16 cellular contexts compared by ENCODE assay signal in the genomic region with DNA sequence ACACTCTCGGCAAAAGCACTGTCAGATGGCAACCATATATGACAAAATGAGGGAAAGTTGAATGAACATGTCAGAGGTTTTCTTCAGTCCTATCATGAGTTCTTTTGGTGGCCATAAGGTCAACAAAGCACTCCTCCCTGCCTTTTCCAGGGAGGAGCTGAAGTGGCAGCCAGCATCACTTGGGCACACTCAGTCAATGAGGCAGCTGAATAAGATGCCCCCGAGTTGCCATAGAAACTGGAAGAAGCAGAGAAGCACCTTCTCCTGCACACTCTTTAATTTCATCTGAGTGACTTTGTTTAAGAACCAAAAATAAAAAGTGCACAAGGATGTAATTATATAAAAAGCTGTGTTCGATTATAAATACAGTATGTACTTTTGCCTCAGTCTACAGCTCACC. TPM values are rescaled to one million over a fixed set of nuclear protein-coding genes. Genes with fewer than 3 reads are reported as not detected.
DNase-seq lines count a peak whose midpoint lies in the region; ATAC-seq and TF ChIP-seq lines count a peak whose summit lies in the region.
"Had no signal": no experiment of that assay in that cellular context is flagged by ENCODE, and none has a peak within 500 bp of the region (broad histone marks: within the 10 kb centered on the region; RNA-seq: fewer than 3 reads in every experiment).

No MANE protein-coding gene starts in this region.

- H3K4me2 ChIP-seq in hepatocyte, result peak overlapping the region; percentile 7

- no peak for TF ChIP-seq CTCF in RWPE2 (IDR thresholded peaks at IDR 0.05; ENCODE audit: poor library complexity, severe bottlenecking)
- TF ChIP-seq CTCF in hepatocyte (IDR thresholded peaks at IDR 0.05; ENCODE audit: poor library complexity), result no peak
- TF ChIP-seq CTCF in gastrocnemius medialis (IDR thresholded peaks at IDR 0.05 in 4 of 5, conservative IDR thresholded peaks at IDR 0.05 in 1 of 5), result no peak
- no peak for TF ChIP-seq CTCF in esophagus muscularis mucosa (IDR thresholded peaks at IDR 0.05)

- H3K79me2 ChIP-seq in ACC112 (ENCODE audit: control insufficient read depth, insufficient read depth, low read length, unreplicated experiment) (no peaks in the 10 kb centered on the region), hepatocyte (no peaks in the 10 kb centered on the region)

- H3K9me2 ChIP-seq in hepatocyte (replicated peaks; ENCODE audit: insufficient read depth), result no peaks in the 10 kb centered on the region

- 89% methylated on average over 3 of the region's 3 CpGs for WGBS in hepatocyte (ENCODE audit: low lambda C conversion rate, missing lambda C conversion rate)
- WGBS in esophagus muscularis mucosa, result 86% methylated on average over 3 of the region's 3 CpGs

- H2AFZ ChIP-seq in ACC112 (ENCODE audit: low read length, unreplicated experiment) (no peak overlapping the region), hepatocyte (no peak overlapping the region)

- intact Hi-C loops in gastrocnemius medialis (cut with DNase I; ENCODE audit: low total_unique reads), result no loop called here
- intact Hi-C loops in esophagus muscularis mucosa (cut with DNase I), result no loop called here

- no peaks in the 10 kb centered on the region for H3K36me3 ChIP-seq in ACC112 (ENCODE audit: insufficient read depth, low read length)
- H3K36me3 ChIP-seq in RWPE2 (ENCODE audit: low read depth), result no peaks in the 10 kb centered on the region
- no peaks in the 10 kb centered on the region for H3K36me3 ChIP-seq in hepatocyte (replicated peaks; ENCODE audit: insufficient read depth, low read depth)
- no peaks in the 10 kb centered on the region for H3K36me3 ChIP-seq in gastrocnemius medialis
- H3K36me3 ChIP-seq in esophagus muscularis mucosa, result no peaks in the 10 kb centered on the region

- 0 out of 2 replicates have a peak overlapping the region, but pooled peaks have one; percentile 14 for H3K27ac ChIP-seq in ACC112 (ENCODE audit: low read depth, low read length)
- H3K27ac ChIP-seq in RWPE2 (ENCODE audit: poor library complexity, severe bottlenecking), result peak overlapping the region; percentile 24
- no peak overlapping the region for H3K27ac ChIP-seq in hepatocyte
- peak overlapping the region; percentile 45 to 92 (median 70) for H3K27ac ChIP-seq in gastrocnemius medialis
- no peak overlapping the region for H3K27ac ChIP-seq in esophagus muscularis mucosa (replicated peaks in 1 of 4)
- H3K27ac ChIP-seq: C4-2B had no signal

- DNase-seq in RWPE2 (ENCODE audit: low spot score), result no peak
- DNase-seq in hepatocyte (ENCODE audit: low spot score), result no peak
- DNase-seq in gastrocnemius medialis, result no peak
- no peak for DNase-seq in NCI-H2081 treated with DMSO at 0.1 percent for 48 hours (lab: John Stamatoyannopoulos, UW)
- no peak for DNase-seq in esophagus muscularis mucosa (ENCODE audit: extremely low spot score)
- DNase-seq: AML-193; DMS79 treated with DMSO at 0.1 percent for 48 hours; H9; NCI-H1436; NCI-H1930; NCI-H2171 treated with DMSO at 0.1 percent for 48 hours; NK-92 treated with Interleukin-12 subunit alpha and Interleukin-12 subunit beta, amount 100 ng/mL, for 24 hours; SHP77 had no signal

- H3K4me3 ChIP-seq in ACC112 (ENCODE audit: low read depth, low read length) (no peak overlapping the region), RWPE2 (ENCODE audit: severe bottlenecking) (no peak overlapping the region), hepatocyte (no peak overlapping the region), gastrocnemius medialis (no peak overlapping the region), esophagus muscularis mucosa (no peak overlapping the region)

- no peak for ATAC-seq in RWPE2 (ENCODE audit: low read depth)
- ATAC-seq in gastrocnemius medialis, result no peak
- ATAC-seq in GM21423 (IDR thresholded peaks at IDR 0.05; ENCODE audit: unreplicated experiment), result no peak

- TF ChIP-seq POLR2A in gastrocnemius medialis (IDR thresholded peaks at IDR 0.05) (no peak), esophagus muscularis mucosa (IDR thresholded peaks at IDR 0.05; ENCODE audit: low read depth) (no peak)

- in situ Hi-C loops in gastrocnemius medialis (cut with MboI; ENCODE audit: low sequenced_read_pairs in 4 of 4), result no loop called here

- H3K9me3 ChIP-seq in RWPE2 (ENCODE audit: severe bottlenecking) (no peaks in the 10 kb centered on the region), hepatocyte (ENCODE audit: low read depth) (no peaks in the 10 kb centered on the region), gastrocnemius medialis (no peaks in the 10 kb centered on the region), esophagus muscularis mucosa (no peaks in the 10 kb centered on the region)

- no peak for TF ChIP-seq EP300 in esophagus muscularis mucosa (IDR thresholded peaks at IDR 0.05)

- no peaks in the 10 kb centered on the region for H3K27me3 ChIP-seq in ACC112 (ENCODE audit: insufficient read depth, low read length)
- no peaks in the 10 kb centered on the region for H3K27me3 ChIP-seq in RWPE2 (ENCODE audit: insufficient read depth, poor library complexity, severe bottlenecking)
- H3K27me3 ChIP-seq in hepatocyte, result peaks cover 4% of the 10 kb centered on the region
- H3K27me3 ChIP-seq in gastrocnemius medialis, result no peaks in the 10 kb centered on the region
- H3K27me3 ChIP-seq in esophagus muscularis mucosa, result no peaks in the 10 kb centered on the region

- no peaks in the 10 kb centered on the region for H4K20me1 ChIP-seq in hepatocyte (ENCODE audit: insufficient read depth, poor library complexity, severe bottlenecking)

- H3K4me1 ChIP-seq in ACC112 (ENCODE audit: control insufficient read depth, insufficient read depth, low read length, unreplicated experiment) (peaks cover 31% of the 10 kb centered on the region), RWPE2 (ENCODE audit: insufficient read depth, poor library complexity, severe bottlenecking) (peaks cover 26% of the 10 kb centered on the region), hepatocyte (ENCODE audit: insufficient read depth) (peaks cover 6% of the 10 kb centered on the region), gastrocnemius medialis (peaks cover 59 to 62% of the 10 kb centered on the region in 2 donors), esophagus muscularis mucosa (no peaks in the 10 kb centered on the region)

RNA-seq across cellular contexts. Expression of gene KCNJ2, which starts 15.9 kb away (rescaled TPM):
- 3.0 and 4.1 TPM in 2 replicates for total RNA-seq in hepatocyte
- polyA plus RNA-seq in hepatocyte, result 0.41 and 1.0 TPM in 2 replicates
- total RNA-seq in gastrocnemius medialis, result 10 to 100 TPM in 2 of 4 donors, 1 to 10 TPM in 2; 7.3 to 18.9 (median 10.6) TPM
- 10 to 100 TPM in 1 of 4 donors, 1 to 10 TPM in 3; 2.9 to 11.2 (median 6.7) TPM for total RNA-seq in esophagus muscularis mucosa

Comparison
In these comparisons a context has a peak if more than half of its experiments do, and no peak if none do; other contexts are left out.
1. H3K27ac ChIP-seq: peak in ACC112 (single experiment), RWPE2 (single experiment) and gastrocnemius medialis (4 of 4); none in hepatocyte (single experiment) and esophagus muscularis mucosa (0 of 4).